In genomic region chr2:174597347-174598047, GRCh38 we compare ENCODE assay signal across 8 cellular contexts. TPM values are rescaled to one million over a fixed set of nuclear protein-coding genes. Genes with fewer than 3 reads are reported as not detected.
DNase-seq lines count a peak whose midpoint lies in the region; ATAC-seq and TF ChIP-seq lines count a peak whose summit lies in the region.

Gene WIPF1, minus strand, starts transcription at chr2:174597804. Its CDS starts 12,231 bp downstream, at chr2:174585573.

- peak; percentile 47 to 77 for TF ChIP-seq POLR2A in Peyer's patch (IDR thresholded peaks at IDR 0.05)

- ATAC-seq in GM18861 (IDR thresholded peaks at IDR 0.05; ENCODE audit: unreplicated experiment) (peak; percentile 44), HG02840 (IDR thresholded peaks at IDR 0.05; ENCODE audit: low FRiP score, unreplicated experiment) (peak; percentile 45)

- DNase-seq in Peyer's patch (peak in 2 of 3 donors; percentile 85 to 91), ascending aorta (ENCODE audit: low spot score in 2 of 2) (no peak), kidney tubule cell (ENCODE audit: low spot score) (peak; percentile 55), SHP77 (lab: John Stamatoyannopoulos, UW) (no peak), posterior cingulate gyrus (no peak)

- peaks cover 0 to 13% (median 7%) of the 10 kb centered on the region in 4 donors for H3K4me1 ChIP-seq in Peyer's patch
- H3K4me1 ChIP-seq in ascending aorta, result peaks cover 3 to 51% of the 10 kb centered on the region in 2 donors
- peaks cover 25% of the 10 kb centered on the region for H3K4me1 ChIP-seq in thymus (ENCODE audit: control insufficient read depth, insufficient read depth, low read length)

- no peaks in the 10 kb centered on the region for H3K36me3 ChIP-seq in Peyer's patch
- no peaks in the 10 kb centered on the region for H3K36me3 ChIP-seq in ascending aorta
- H3K36me3 ChIP-seq in thymus (ENCODE audit: control insufficient read depth, insufficient read depth), result no peaks in the 10 kb centered on the region

- 6% methylated on average over 6 of the region's 6 CpGs for WGBS in thymus

- H3K27me3 ChIP-seq in Peyer's patch (no peaks in the 10 kb centered on the region), ascending aorta (no peaks in the 10 kb centered on the region), thymus (ENCODE audit: control insufficient read depth, insufficient read depth) (no peaks in the 10 kb centered on the region)

- peak within 1 kb of the TSS; percentile 38 to 45 (median 40) for H3K4me3 ChIP-seq in Peyer's patch
- H3K4me3 ChIP-seq in ascending aorta, result peak within 1 kb of the TSS; percentile 28 to 48
- peak within 1 kb of the TSS; percentile 33 for H3K4me3 ChIP-seq in thymus (ENCODE audit: low read length)

- H3K27ac ChIP-seq in Peyer's patch (peak within 1 kb of the TSS; percentile 78 to 93 (median 83)), ascending aorta (peak within 1 kb of the TSS; percentile 71 to 73), thymus (ENCODE audit: low read depth) (peak within 1 kb of the TSS; percentile 81)

- H3K9me3 ChIP-seq in Peyer's patch (no peaks in the 10 kb centered on the region), ascending aorta (no peaks in the 10 kb centered on the region), thymus (ENCODE audit: control insufficient read depth) (no peaks in the 10 kb centered on the region)

- peak in 1 of 6 experiments; percentile 13 for TF ChIP-seq CTCF in Peyer's patch (IDR thresholded peaks at IDR 0.05)
- no peak for TF ChIP-seq CTCF in ascending aorta (IDR thresholded peaks at IDR 0.05)

- intact Hi-C loops in ascending aorta (cut with DNase I) (no loop called here), posterior cingulate gyrus (cut with DNase I) (no loop called here)

RNA-seq across cellular contexts. Expression of gene WIPF1, which starts in this region (rescaled TPM):
- total RNA-seq in Peyer's patch (10 to 100 TPM in 3 of 4 donors, 1 to 10 TPM in 1; 7.4 to 81.7 (median 17.3) TPM), ascending aorta (26.1 TPM)
- polyA plus RNA-seq in thymus, result 65.0 TPM

Comparison
In these comparisons a context has a peak if more than half of its experiments do, and no peak if none do; other contexts are left out.
1. DNase-seq: peak in Peyer's patch (2 of 3) and kidney tubule cell (single experiment); none in ascending aorta (0 of 2), SHP77 (0 of 2) and posterior cingulate gyrus (0 of 10).
2. Peak in every context shown above with its lines, with median percentiles within 50 percentile points of each other: H3K27ac ChIP-seq and H3K4me3 ChIP-seq.